Comparison of ENCODE assay signal across 13 cellular contexts in the genomic region with DNA sequence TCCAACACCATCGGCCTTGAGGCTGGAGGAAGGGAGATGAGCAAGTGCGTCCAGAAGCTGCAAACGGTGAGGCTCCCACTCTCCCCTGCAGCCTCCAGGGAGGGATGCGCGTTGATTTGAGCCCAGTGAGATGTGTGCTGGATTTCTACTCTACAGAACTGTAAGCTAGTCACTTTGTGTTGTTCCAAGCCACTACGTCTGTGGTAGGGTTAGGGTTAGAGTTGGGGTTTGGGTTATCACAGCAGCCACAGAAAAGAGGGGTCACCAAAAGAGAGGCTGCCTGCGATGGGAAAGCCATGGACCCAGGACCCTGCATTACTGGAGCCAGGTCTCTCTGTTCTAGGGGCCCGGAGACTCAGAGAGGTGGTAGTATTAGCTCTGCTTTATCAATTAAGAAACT.
"Had no signal": no experiment of that assay in that cellular context is flagged by ENCODE, and none has a peak within 500 bp of the region (broad histone marks: within the 10 kb centered on the region; RNA-seq: fewer than 3 reads in every experiment).

No MANE protein-coding gene starts in this region.

- DNase-seq: dermis blood vessel endothelial cell; dorsolateral prefrontal cortex; effector CD4-positive, alpha-beta T cell; effector memory CD4-positive, alpha-beta T cell; foreskin keratinocyte; heart left ventricle; hippocampal formation; left cardiac atrium; left lung; left ventricle myocardium superior; lower lobe of right lung; mesenchymal stem cell; midbrain had no signal
